ENCODE assay signal across 8 cellular contexts in genomic region chr19:46487802-46488445, GRCh38. TPM values are rescaled to one million over a fixed set of nuclear protein-coding genes. Genes with fewer than 3 reads are reported as not detected.
DNase-seq lines count a peak whose midpoint lies in the region; ATAC-seq, FAIRE-seq and TF ChIP-seq lines count a peak whose summit lies in the region.

No MANE protein-coding gene starts in this region.

- no peak overlapping the region for H4K91ac ChIP-seq in neuronal stem cell (ENCODE audit: low read depth, low read length, poor library complexity)

- H3K4me2 ChIP-seq in neuronal stem cell (ENCODE audit: insufficient read depth, low read length, poor library complexity, severe bottlenecking): peak overlapping the region; percentile 64

- H2BK15ac ChIP-seq in neuronal stem cell (ENCODE audit: low read length): peak overlapping the region; percentile 64

- no peak overlapping the region for H2BK12ac ChIP-seq in neuronal stem cell (ENCODE audit: low read length)

- peak overlapping the region; percentile 84 for H3K18ac ChIP-seq in neuronal stem cell (ENCODE audit: low read length)

- peak overlapping the region; percentile 27 for H3K14ac ChIP-seq in neuronal stem cell (ENCODE audit: low read length)

- no peak overlapping the region for H3K23ac ChIP-seq in neuronal stem cell (ENCODE audit: low read depth, low read length, poor library complexity)

- no peak for FAIRE-seq in RCC 7860 (lab: Jason Lieb, UNC)

- H3K9me3 Mint-ChIP-seq in activated T-helper 2 cell treated with anti-CD3 and anti-CD28 coated beads, Interferon-gamma antibody, Interleukin-2, Interleukin-4, amounts not matched to agents 10 μg/mL and 5 μg/mL and 100 μg/mL, durations not matched to agents 14 hours and 24 hours and 36 hours: no peaks in the 10 kb centered on the region

- no peak overlapping the region for H3K27ac ChIP-seq in foreskin keratinocyte
- no peak overlapping the region for H3K27ac ChIP-seq in neuronal stem cell (replicated peaks; ENCODE audit: low read length)
- H3K27ac ChIP-seq in subcutaneous abdominal adipose tissue (ENCODE audit: low read depth, low read length): no peak overlapping the region

- H4K8ac ChIP-seq in neuronal stem cell (ENCODE audit: low read depth, low read length): peak overlapping the region; percentile 75

- H3K36me3 Mint-ChIP-seq in activated T-helper 2 cell treated with anti-CD3 and anti-CD28 coated beads, Interferon-gamma antibody, Interleukin-2, Interleukin-4, amounts not matched to agents 10 μg/mL and 5 μg/mL and 100 μg/mL, durations not matched to agents 14 hours and 24 hours and 36 hours (ENCODE audit: low read depth): no peaks in the 10 kb centered on the region

- TF ChIP-seq CTCF in foreskin keratinocyte (conservative IDR thresholded peaks at IDR 0.05): peak; percentile 98

- peak overlapping the region; percentile 32 for H2BK5ac ChIP-seq in neuronal stem cell (ENCODE audit: low read length)

- no peak overlapping the region for H2AK5ac ChIP-seq in neuronal stem cell (ENCODE audit: low read depth, low read length)

- peaks cover 0 to 2% of the 10 kb centered on the region in 2 donors for H3K9me3 ChIP-seq in neuronal stem cell (replicated peaks in 1 of 2; ENCODE audit: control insufficient read depth in 2 of 2, insufficient read depth in 1 of 2, low read depth in 1 of 2, low read length in 2 of 2)
- no peaks in the 10 kb centered on the region for H3K9me3 ChIP-seq in subcutaneous abdominal adipose tissue (ENCODE audit: control insufficient read depth in 5 of 5, low read length in 5 of 5)

- WGBS in neuronal stem cell (ENCODE audit: extremely low coverage in 2 of 2, insufficient read length in 2 of 2, insufficient replicate concordance in 1 of 2), 2 donors: no CpG with 5 or more reads among the region's 38 CpGs

- H3K9ac ChIP-seq in neuronal stem cell (ENCODE audit: low read depth, low read length, poor library complexity): no peak overlapping the region
- peak overlapping the region in 1 of 5 donors; percentile 48 for H3K9ac ChIP-seq in subcutaneous abdominal adipose tissue (ENCODE audit: low read length in 5 of 5)

- H3K27me3 ChIP-seq in foreskin keratinocyte (peaks cover 20% of the 10 kb centered on the region), neuronal stem cell (ENCODE audit: control insufficient read depth in 3 of 3, insufficient read depth in 3 of 3, low read depth in 1 of 3, low read length in 3 of 3) (peaks cover 13 to 58% (median 29%) of the 10 kb centered on the region in 3 experiments), subcutaneous abdominal adipose tissue (ENCODE audit: control insufficient read depth in 5 of 5, insufficient read depth in 4 of 5, low read length in 5 of 5) (peaks cover 0 to 17% (median 7%) of the 10 kb centered on the region in 5 donors)

- intact Hi-C loops in activated T-helper 2 cell treated with anti-CD3 and anti-CD28 coated beads, Interferon-gamma antibody, Interleukin-2, Interleukin-4, amounts not matched to agents 10 μg/mL and 5 μg/mL and 100 μg/mL, durations not matched to agents 14 hours and 24 hours and 36 hours (cut with micrococcal nuclease): loop anchor here (1.0 to 2.0 kb wide), 3 partner anchors 86 to 207 kb away; no protein-coding TSS in a partner anchor

- no peak overlapping the region for H3K4me3 Mint-ChIP-seq in activated T-helper 2 cell treated with anti-CD3 and anti-CD28 coated beads, Interferon-gamma antibody, Interleukin-2, Interleukin-4, amounts not matched to agents 10 μg/mL and 5 μg/mL and 100 μg/mL, durations not matched to agents 14 hours and 24 hours and 36 hours (ENCODE audit: low read depth)

- H3K4ac ChIP-seq in neuronal stem cell (ENCODE audit: low read length): no peak overlapping the region

- H3K27me3 Mint-ChIP-seq in activated T-helper 2 cell treated with anti-CD3 and anti-CD28 coated beads, Interferon-gamma antibody, Interleukin-2, Interleukin-4, amounts not matched to agents 10 μg/mL and 5 μg/mL and 100 μg/mL, durations not matched to agents 14 hours and 24 hours and 36 hours (ENCODE audit: low read depth): peaks cover 64% of the 10 kb centered on the region

- H3K36me3 ChIP-seq in neuronal stem cell (replicated peaks in 1 of 2; ENCODE audit: control insufficient read depth in 2 of 2, insufficient read depth in 2 of 2, low read length in 2 of 2) (no peaks in the 10 kb centered on the region), subcutaneous abdominal adipose tissue (ENCODE audit: control insufficient read depth in 5 of 5, insufficient read depth in 5 of 5, low read length in 5 of 5) (no peaks in the 10 kb centered on the region)

- H3K79me1 ChIP-seq in neuronal stem cell (ENCODE audit: low read depth, low read length): no peaks in the 10 kb centered on the region

- DNase-seq in COLO668 (lab: John Stamatoyannopoulos, UW; ENCODE audit: unreplicated experiment) (peak; percentile 62), HuH-7 (ENCODE audit: low spot score) (peak; percentile 87), RCC 7860 (ENCODE audit: low spot score) (peak; percentile 16), foreskin keratinocyte (peak in 1 of 2 donors; percentile 32), neuronal stem cell (ENCODE audit: low spot score) (peak; percentile 85)
- peak; percentile 66 for DNase-seq in activated T-helper 2 cell treated with anti-CD3 and anti-CD28 coated beads, Interferon-gamma antibody, Interleukin-2, Interleukin-4, amounts not matched to agents 10 μg/mL and 5 μg/mL and 100 μg/mL, durations not matched to agents 14 hours and 24 hours and 36 hours (ENCODE audit: low spot score)

- H3K4me3 ChIP-seq in neuronal stem cell (ENCODE audit: low read length in 2 of 2) (peak overlapping the region; percentile 26 to 34), subcutaneous abdominal adipose tissue (ENCODE audit: low read depth in 1 of 5, low read length in 5 of 5) (peak overlapping the region; percentile 15 to 72 (median 49))

- H3K4me1 ChIP-seq in foreskin keratinocyte (peaks cover under 1% of the 10 kb centered on the region), neuronal stem cell (ENCODE audit: control insufficient read depth in 2 of 2, insufficient read depth in 1 of 2, low read depth in 1 of 2, low read length in 2 of 2) (peaks cover 14 to 22% of the 10 kb centered on the region in 2 donors), subcutaneous abdominal adipose tissue (ENCODE audit: control insufficient read depth in 5 of 5, insufficient read depth in 5 of 5, low read length in 5 of 5) (peaks cover 4 to 49% (median 42%) of the 10 kb centered on the region in 5 donors)

- no peak overlapping the region for H3K27ac Mint-ChIP-seq in activated T-helper 2 cell treated with anti-CD3 and anti-CD28 coated beads, Interferon-gamma antibody, Interleukin-2, Interleukin-4, amounts not matched to agents 10 μg/mL and 5 μg/mL and 100 μg/mL, durations not matched to agents 14 hours and 24 hours and 36 hours

- H2BK120ac ChIP-seq in neuronal stem cell (ENCODE audit: low read depth, low read length): peak overlapping the region; percentile 0

- peaks cover 3% of the 10 kb centered on the region for H3K4me1 Mint-ChIP-seq in activated T-helper 2 cell treated with anti-CD3 and anti-CD28 coated beads, Interferon-gamma antibody, Interleukin-2, Interleukin-4, amounts not matched to agents 10 μg/mL and 5 μg/mL and 100 μg/mL, durations not matched to agents 14 hours and 24 hours and 36 hours (ENCODE audit: low read depth)

- ATAC-seq in foreskin keratinocyte (no peak), HG03565 (IDR thresholded peaks at IDR 0.05; ENCODE audit: unreplicated experiment) (no peak)

- H2AFZ ChIP-seq in neuronal stem cell (ENCODE audit: low read length): peak overlapping the region; percentile 93

RNA-seq across cellular contexts. Expression of gene PNMA8B, which starts 7.7 kb away (rescaled TPM):
- not detected in 2 replicates for total RNA-seq in activated T-helper 2 cell treated with anti-CD3 and anti-CD28 coated beads, Interferon-gamma antibody, Interleukin-2, Interleukin-4, amounts not matched to agents 10 μg/mL and 5 μg/mL and 100 μg/mL, durations not matched to agents 14 hours and 24 hours and 36 hours
- total RNA-seq in foreskin keratinocyte: 0.07 and 0.10 TPM in 2 replicates
- 0.03 TPM in 2 replicates for polyA plus RNA-seq in foreskin keratinocyte
- 1.1 TPM for polyA plus RNA-seq in neuronal stem cell (2013, experiment 1 of 2)
- polyA plus RNA-seq in neuronal stem cell (2013, experiment 2 of 2): 1.1 TPM

RNA-seq across cellular contexts. Expression of gene PNMA8A, which starts 16.6 kb away (rescaled TPM):
- not detected in 2 replicates for total RNA-seq in activated T-helper 2 cell treated with anti-CD3 and anti-CD28 coated beads, Interferon-gamma antibody, Interleukin-2, Interleukin-4, amounts not matched to agents 10 μg/mL and 5 μg/mL and 100 μg/mL, durations not matched to agents 14 hours and 24 hours and 36 hours
- 1.4 TPM in 2 replicates for total RNA-seq in foreskin keratinocyte
- polyA plus RNA-seq in foreskin keratinocyte: 0.71 and 0.88 TPM in 2 replicates
- polyA plus RNA-seq in neuronal stem cell (2013, experiment 1 of 2): 41.6 TPM
- polyA plus RNA-seq in neuronal stem cell (2013, experiment 2 of 2): 41.3 TPM

RNA-seq across cellular contexts. Expression of gene PNMA8C, which starts 59.2 kb away (rescaled TPM):
- total RNA-seq in activated T-helper 2 cell treated with anti-CD3 and anti-CD28 coated beads, Interferon-gamma antibody, Interleukin-2, Interleukin-4, amounts not matched to agents 10 μg/mL and 5 μg/mL and 100 μg/mL, durations not matched to agents 14 hours and 24 hours and 36 hours: not detected in 2 replicates
- not detected in 2 replicates for total RNA-seq in foreskin keratinocyte
- polyA plus RNA-seq in foreskin keratinocyte: not detected in 2 replicates
- polyA plus RNA-seq in neuronal stem cell (2013, experiment 1 of 2): 0.52 TPM
- polyA plus RNA-seq in neuronal stem cell (2013, experiment 2 of 2): 0.47 TPM
